In genomic region chr5:139393497-139394122, GRCh38 we compare ENCODE assay signal across 7 cellular contexts. TPM values are rescaled to one million over a fixed set of nuclear protein-coding genes. Genes with fewer than 3 reads are reported as not detected.
DNase-seq lines count a peak whose midpoint lies in the region; FAIRE-seq and TF ChIP-seq lines count a peak whose summit lies in the region.
"Had no signal": no experiment of that assay in that cellular context is flagged by ENCODE, and none has a peak within 500 bp of the region (broad histone marks: within the 10 kb centered on the region; RNA-seq: fewer than 3 reads in every experiment).

No MANE protein-coding gene starts in this region.

- intact Hi-C loops in stomach (cut with DNase I; ENCODE audit: low total_unique reads): no loop called here

- peak overlapping the region; percentile 42 to 56 for H3K4me3 ChIP-seq in esophagus (ENCODE audit: low read depth in 1 of 2, low read length in 2 of 2)
- H3K4me3 ChIP-seq in stomach: peak overlapping the region; percentile 39 to 62 (median 51)
- H3K4me3 ChIP-seq: MG63 had no signal

- 8 to 13% methylated on average over 47 to 49 of the region's 49 CpGs for WGBS in esophagus, 2 donors
- WGBS in stomach, 5 donors: 26 to 65% (median 61%) methylated on average over 39 to 49 of the region's 49 CpGs

- no peak for TF ChIP-seq POLR2A in stomach (IDR thresholded peaks at IDR 0.05)

- TF ChIP-seq CTCF in stomach (IDR thresholded peaks at IDR 0.05): no peak

- H3K9me3 ChIP-seq in esophagus (ENCODE audit: control insufficient read depth in 2 of 2, insufficient read depth in 1 of 2, low read depth in 1 of 2, low read length in 1 of 2): no peaks in the 10 kb centered on the region
- H3K9me3 ChIP-seq in stomach: no peaks in the 10 kb centered on the region
- H3K9me3 ChIP-seq: MG63 had no signal

- POLR2A ChIA-PET in activated CD4-positive, alpha-beta T cell treated with anti-CD3 and anti-CD28 coated beads, Interleukin-2, amount 10 ng/mL, durations not matched to agents 7 days and 5 days (lab: Charles Lee): no interaction called here

- peaks cover 10 to 24% of the 10 kb centered on the region in 2 donors for H3K4me1 ChIP-seq in esophagus (ENCODE audit: control insufficient read depth in 2 of 2, insufficient read depth in 2 of 2, low read length in 1 of 2)
- H3K4me1 ChIP-seq in stomach: peaks cover 20 to 62% (median 54%) of the 10 kb centered on the region in 4 donors

- peaks cover 13% of the 10 kb centered on the region for H3K36me3 Mint-ChIP-seq in activated CD4-positive, alpha-beta T cell treated with anti-CD3 and anti-CD28 coated beads, Interleukin-2, amount 10 ng/mL, durations not matched to agents 7 days and 5 days (ENCODE audit: low read depth)

- no peak for FAIRE-seq in urothelium cell line (lab: Jason Lieb, UNC)

- H3K4me1 Mint-ChIP-seq in activated CD4-positive, alpha-beta T cell treated with anti-CD3 and anti-CD28 coated beads, Interleukin-2, amount 10 ng/mL, durations not matched to agents 7 days and 5 days: peaks cover 55% of the 10 kb centered on the region

- no peak for DNase-seq in activated CD4-positive, alpha-beta T cell treated with anti-CD3 and anti-CD28 coated beads, Interleukin-2, amount 10 ng/mL, durations not matched to agents 7 days and 5 days
- DNase-seq in activated CD4-positive, alpha-beta T cell treated with anti-CD3 and anti-CD28 coated beads, Interleukin-2, amount 50 U/mL, for 4 hours: no peak
- DNase-seq in stomach (no peak), HPDE6-E6E7 (ENCODE audit: extremely low spot score) (no peak), urothelium cell line (ENCODE audit: low spot score) (no peak)
- DNase-seq: MG63 had no signal

- H3K27me3 ChIP-seq in esophagus (ENCODE audit: control insufficient read depth in 1 of 2, insufficient read depth in 2 of 2, low read length in 2 of 2) (no peaks in the 10 kb centered on the region), stomach (peaks cover 0 to 42% (median 0%) of the 10 kb centered on the region in 3 donors)
- H3K27me3 ChIP-seq: MG63 had no signal

- H3K4me3 Mint-ChIP-seq in activated CD4-positive, alpha-beta T cell treated with anti-CD3 and anti-CD28 coated beads, Interleukin-2, amount 10 ng/mL, durations not matched to agents 7 days and 5 days: peak overlapping the region; percentile 87

- CTCF ChIA-PET in activated CD4-positive, alpha-beta T cell treated with anti-CD3 and anti-CD28 coated beads, Interleukin-2, amount 10 ng/mL, durations not matched to agents 7 days and 5 days (lab: Charles Lee): interaction anchor here (0.6 to 5.2 kb wide), 12 partner anchors 9 to 161 kb away, joined by 3 to 31 read pairs (median 4); partner anchors contain the start of gene SPATA24

- H3K27ac Mint-ChIP-seq in activated CD4-positive, alpha-beta T cell treated with anti-CD3 and anti-CD28 coated beads, Interleukin-2, amount 10 ng/mL, durations not matched to agents 7 days and 5 days: peak overlapping the region; percentile 93

- H3K36me3 ChIP-seq in esophagus (ENCODE audit: control insufficient read depth in 2 of 2, insufficient read depth in 2 of 2, low read length in 1 of 2): no peaks in the 10 kb centered on the region
- no peaks in the 10 kb centered on the region for H3K36me3 ChIP-seq in stomach
- H3K36me3 ChIP-seq: MG63 had no signal

- H3K27ac ChIP-seq in esophagus (ENCODE audit: low read depth in 2 of 2, low read length in 1 of 2) (peak overlapping the region in 1 of 2 donors; percentile 6), stomach (peak overlapping the region in 3 of 5 donors; percentile 58 to 71 (median 68))

- no peaks in the 10 kb centered on the region for H3K27me3 Mint-ChIP-seq in activated CD4-positive, alpha-beta T cell treated with anti-CD3 and anti-CD28 coated beads, Interleukin-2, amount 10 ng/mL, durations not matched to agents 7 days and 5 days

- no peaks in the 10 kb centered on the region for H3K9me3 Mint-ChIP-seq in activated CD4-positive, alpha-beta T cell treated with anti-CD3 and anti-CD28 coated beads, Interleukin-2, amount 10 ng/mL, durations not matched to agents 7 days and 5 days

- no peak for TF ChIP-seq EP300 in stomach (IDR thresholded peaks at IDR 0.05)

RNA-seq across cellular contexts. Expression of gene PROB1, which starts 1.3 kb away (rescaled TPM):
- 1 to 10 TPM; 3.3 to 3.4 TPM for total RNA-seq in activated CD4-positive, alpha-beta T cell treated with anti-CD3 and anti-CD28 coated beads, Interleukin-2, amount 10 ng/mL, durations not matched to agents 7 days and 5 days
- under 1 TPM; 0.41 to 0.48 TPM for polyA plus RNA-seq in esophagus
- under 1 TPM in 2 of 5 donors, not detected in 3; 0.73 to 0.89 TPM for total RNA-seq in stomach
- under 1 TPM; 0.55 to 0.76 (median 0.56) TPM for polyA plus RNA-seq in stomach

RNA-seq across cellular contexts. Expression of gene MZB1, which starts 3.9 kb away (rescaled TPM):
- 10 to 100 TPM; 12.7 to 13.4 TPM for total RNA-seq in activated CD4-positive, alpha-beta T cell treated with anti-CD3 and anti-CD28 coated beads, Interleukin-2, amount 10 ng/mL, durations not matched to agents 7 days and 5 days
- polyA plus RNA-seq in esophagus (under 1 TPM; 0.47 to 0.67 TPM), stomach (10 to 100 TPM in 2 of 3 donors, 1 to 10 TPM in 1; 7.6 to 14.1 (median 11.1) TPM)
- 10 to 100 TPM in 1 of 5 donors, 1 to 10 TPM in 3, not detected in 1; 1.1 to 15.8 (median 1.5) TPM for total RNA-seq in stomach

RNA-seq across cellular contexts. Expression of gene SPATA24, which starts 10.3 kb away (rescaled TPM):
- 1 to 10 TPM; 5.5 to 7.2 TPM for total RNA-seq in activated CD4-positive, alpha-beta T cell treated with anti-CD3 and anti-CD28 coated beads, Interleukin-2, amount 10 ng/mL, durations not matched to agents 7 days and 5 days
- 1 to 10 TPM; 5.9 to 6.0 TPM for polyA plus RNA-seq in esophagus
- 1 to 10 TPM in 1 of 5 donors, under 1 TPM in 1, not detected in 3; 0.92 to 3.6 TPM for total RNA-seq in stomach
- polyA plus RNA-seq in stomach: 10 to 100 TPM in 1 of 3 donors, 1 to 10 TPM in 2; 5.4 to 10.1 (median 8.6) TPM

RNA-seq across cellular contexts. Expression of gene SLC23A1, which starts 10.5 kb away (rescaled TPM):
- total RNA-seq in activated CD4-positive, alpha-beta T cell treated with anti-CD3 and anti-CD28 coated beads, Interleukin-2, amount 10 ng/mL, durations not matched to agents 7 days and 5 days: under 1 TPM; 0.75 to 0.77 TPM
- polyA plus RNA-seq in esophagus (under 1 TPM; 0.01 to 0.12 TPM), stomach (not detected)
- total RNA-seq in stomach: under 1 TPM in 1 of 5 donors, not detected in 4; 0.37 TPM

RNA-seq across cellular contexts. Expression of gene DNAJC18, which starts 45.7 kb away (rescaled TPM):
- 1 to 10 TPM; 4.5 to 6.8 TPM for total RNA-seq in activated CD4-positive, alpha-beta T cell treated with anti-CD3 and anti-CD28 coated beads, Interleukin-2, amount 10 ng/mL, durations not matched to agents 7 days and 5 days
- 1 to 10 TPM; 2.2 to 2.4 TPM for polyA plus RNA-seq in esophagus
- total RNA-seq in stomach: 10 to 100 TPM in 1 of 5 donors, 1 to 10 TPM in 1, under 1 TPM in 2, not detected in 1; under 0.01 to 12.1 (median 1.6) TPM
- 1 to 10 TPM; 1.8 to 4.1 (median 2.7) TPM for polyA plus RNA-seq in stomach
